In genomic region chr2:224956706-224957105, GRCh38 we compare ENCODE assay signal across 23 cellular contexts.
DNase-seq lines count a peak whose midpoint lies in the region; ATAC-seq, FAIRE-seq and TF ChIP-seq lines count a peak whose summit lies in the region.
"Had no signal": no experiment of that assay in that cellular context is flagged by ENCODE, and none has a peak within 500 bp of the region (broad histone marks: within the 10 kb centered on the region; RNA-seq: fewer than 3 reads in every experiment).

No MANE protein-coding gene starts in this region.

- RAD21 ChIA-PET in GM12878 (lab: Charles Lee; ENCODE audit: unreplicated experiment), result interaction anchor here (0.9 to 1.9 kb wide), 7 partner anchors 10 to 84 kb away, joined by 3 to 8 read pairs (median 5); no protein-coding TSS in a partner anchor

- 77% methylated on average over 3 of the region's 3 CpGs for WGBS in GM12878 (ENCODE audit: insufficient coverage, insufficient replicate concordance, low lambda C conversion rate, missing lambda C conversion rate)
- WGBS in spleen, 5 donors, result 84 to 90% (median 89%) methylated on average over 3 of the region's 3 CpGs

- in situ Hi-C loops in GM12878 (cut with MboI), result no loop called here

- no peak overlapping the region for H3K4me3 Mint-ChIP-seq in activated CD8-positive, alpha-beta memory T cell treated with anti-CD3 and anti-CD28 coated beads, Interleukin-2, amount 10 ng/mL, durations not matched to agents 7 days and 5 days
- H3K4me3 Mint-ChIP-seq: brain, H9, neural progenitor cell had no signal

- no peaks in the 10 kb centered on the region for H3K36me3 ChIP-seq in GM12878 (ENCODE audit: control insufficient read depth in 2 of 2, insufficient read depth in 2 of 2, low read length in 1 of 2)
- H3K36me3 ChIP-seq in spleen, result no peaks in the 10 kb centered on the region
- H3K36me3 ChIP-seq: esophagus muscularis mucosa, neural progenitor cell had no signal

- no peak for DNase-seq in activated CD8-positive, alpha-beta memory T cell treated with anti-CD3 and anti-CD28 coated beads, Interleukin-2, amount 10 ng/mL, durations not matched to agents 7 days and 5 days
- no peak for DNase-seq in activated CD8-positive, alpha-beta memory T cell treated with anti-CD3 and anti-CD28 coated beads, Interleukin-2, amount 50 U/mL, for 48 hours
- peak; percentile 12 for DNase-seq in NCI-H2029 treated with DMSO at 0.1 percent for 48 hours (lab: John Stamatoyannopoulos, UW)
- no peak for DNase-seq in GM12878 (ENCODE audit: low read depth, low spot score)
- DNase-seq in spleen, result no peak
- DNase-seq in SIG-M5 (lab: John Stamatoyannopoulos, UW), result no peak
- DNase-seq in HuH-7.5 (ENCODE audit: low spot score), result no peak
- DNase-seq: activated CD8-positive, alpha-beta memory T cell treated with anti-CD3 and anti-CD28 coated beads for 24 hours; activated effector memory CD4-positive, alpha-beta T cell treated with anti-CD3 and anti-CD28 coated beads, Interleukin-2, amount 50 U/mL, for 16 hours; H9; Karpas-422; mesenchymal stem cell; NCI-H187; NCI-H526; SK-N-SH; stimulated activated CD4-positive, alpha-beta T cell treated with anti-CD3 and anti-CD28 coated beads, Interleukin-15, amount 100 ng/mL, for 24 hours had no signal

- H3K27me3 Mint-ChIP-seq in activated CD8-positive, alpha-beta memory T cell treated with anti-CD3 and anti-CD28 coated beads, Interleukin-2, amount 10 ng/mL, durations not matched to agents 7 days and 5 days, result no peaks in the 10 kb centered on the region
- H3K27me3 Mint-ChIP-seq: brain had no signal

- H3K4me2 ChIP-seq in GM12878 (ENCODE audit: control insufficient read depth, insufficient read depth), result no peak overlapping the region
- H3K4me2 ChIP-seq: neural progenitor cell, SK-N-SH had no signal

- FAIRE-seq in GM12878 (lab: Jason Lieb, UNC), result no peak
- FAIRE-seq: keratinocyte, TTC549 had no signal

- BruUV-seq in GM12878 (replicated peaks; lab: Mats Ljungman, UMichigan), result no TSS peak

- H3K4me3 ChIP-seq in GM12878 (no peak overlapping the region), spleen (no peak overlapping the region)
- H3K4me3 ChIP-seq: esophagus muscularis mucosa, neural progenitor cell had no signal

- SMC1A ChIA-PET in GM12878 (lab: Charles Lee; ENCODE audit: uncharacterized antibody, unreplicated experiment), result interaction anchor here (1.4 to 23.4 kb wide), 7 partner anchors 9 to 56 kb away, joined by 3 to 443 read pairs (median 8); no protein-coding TSS in a partner anchor

- ATAC-seq in activated CD8-positive, alpha-beta memory T cell treated with anti-CD3 and anti-CD28 coated beads, Interleukin-2, amount 10 ng/mL, durations not matched to agents 7 days and 5 days, result no peak
- no peak for ATAC-seq in GM12878
- no peak for ATAC-seq in GM18502 (IDR thresholded peaks at IDR 0.05; ENCODE audit: poor library complexity, unreplicated experiment)
- ATAC-seq: Panc1 had no signal

- H3K9me3 ChIP-seq in GM12878 (replicated peaks; ENCODE audit: control insufficient read depth, insufficient read depth, low read length), result no peaks in the 10 kb centered on the region
- H3K9me3 ChIP-seq in spleen, result no peaks in the 10 kb centered on the region
- H3K9me3 ChIP-seq: esophagus muscularis mucosa, SK-N-SH had no signal

- POLR2A ChIA-PET in GM12878 (lab: Charles Lee), result interaction anchor here (0.6 to 1.9 kb wide), 3 partner anchors 9 to 387 kb away, joined by 3 to 4 read pairs (median 4); no protein-coding TSS in a partner anchor

- no peak overlapping the region for H3K9ac ChIP-seq in GM12878 (ENCODE audit: control insufficient read depth, insufficient read depth, low read length)
- H3K9ac ChIP-seq: neural progenitor cell, SK-N-SH had no signal

- TF ChIP-seq POLR2A in GM12878 (IDR thresholded peaks at IDR 0.05; ENCODE audit: low read depth, low read length) (no peak), spleen (IDR thresholded peaks at IDR 0.05) (no peak)

- no peak for TF ChIP-seq RAD21 in GM12878 (IDR thresholded peaks at IDR 0.05; ENCODE audit: insufficient read depth, low read depth, low read length)

- H3K9me3 Mint-ChIP-seq in activated CD8-positive, alpha-beta memory T cell treated with anti-CD3 and anti-CD28 coated beads, Interleukin-2, amount 10 ng/mL, durations not matched to agents 7 days and 5 days (ENCODE audit: low read depth), result no peaks in the 10 kb centered on the region
- H3K9me3 Mint-ChIP-seq: H9 had no signal

- H3K4me1 ChIP-seq in GM12878 (ENCODE audit: control insufficient read depth, insufficient read depth, low read length), result peaks cover 70% of the 10 kb centered on the region
- peaks cover 45 to 90% (median 60%) of the 10 kb centered on the region in 6 donors for H3K4me1 ChIP-seq in spleen

- H3K27ac ChIP-seq in GM12878 (ENCODE audit: control insufficient read depth, insufficient read depth) (peak overlapping the region; percentile 75; the same call in 1 of the 2 replicates), spleen (peak overlapping the region in 7 of 8 donors; percentile 72 to 90 (median 81))
- H3K27ac ChIP-seq: esophagus muscularis mucosa, neural progenitor cell had no signal

- no peak for TF ChIP-seq CTCF in GM12878 (IDR thresholded peaks at IDR 0.05 in 2 of 3, conservative IDR thresholded peaks at IDR 0.05 in 1 of 3; ENCODE audit: control insufficient read depth in 2 of 3, extremely low read depth in 1 of 3, insufficient read depth in 1 of 3, low read depth in 3 of 3, low read length in 3 of 3)
- no peak for TF ChIP-seq CTCF in spleen (IDR thresholded peaks at IDR 0.05 in 8 of 11, conservative IDR thresholded peaks at IDR 0.05 in 3 of 11)

- CTCF ChIA-PET in activated CD8-positive, alpha-beta memory T cell treated with anti-CD3 and anti-CD28 coated beads, Interleukin-2, amount 10 ng/mL, durations not matched to agents 7 days and 5 days (lab: Charles Lee), result interaction anchor here (0.8 to 2.5 kb wide), 5 partner anchors 9 to 45 kb away, joined by 3 to 5 read pairs (median 4); no protein-coding TSS in a partner anchor
- CTCF ChIA-PET in GM12878 (lab: Yijun Ruan, JAX), result interaction anchor here (0.6 to 2.6 kb wide), 3 partner anchors 10 to 30 kb away, joined by 3 to 10 read pairs (median 5); no protein-coding TSS in a partner anchor

- peaks cover 81% of the 10 kb centered on the region for H3K4me1 Mint-ChIP-seq in activated CD8-positive, alpha-beta memory T cell treated with anti-CD3 and anti-CD28 coated beads, Interleukin-2, amount 10 ng/mL, durations not matched to agents 7 days and 5 days

- H4K20me1 ChIP-seq in GM12878 (ENCODE audit: control insufficient read depth, insufficient read depth), result no peaks in the 10 kb centered on the region

- TF ChIP-seq EP300 in GM12878 (IDR thresholded peaks at IDR 0.05; ENCODE audit: borderline replicate concordance in 1 of 2, control insufficient read depth in 1 of 2, low read depth in 2 of 2, low read length in 2 of 2), result no peak

- H2AFZ ChIP-seq in GM12878 (ENCODE audit: control insufficient read depth, low read depth, low read length), result no peak overlapping the region
- H2AFZ ChIP-seq: neural progenitor cell had no signal

- H3K27me3 ChIP-seq in GM12878 (replicated peaks in 1 of 2; ENCODE audit: control insufficient read depth in 2 of 2, insufficient read depth in 2 of 2, low read length in 1 of 2) (no peaks in the 10 kb centered on the region), spleen (replicated peaks in 1 of 7) (no peaks in the 10 kb centered on the region)
- H3K27me3 ChIP-seq: esophagus muscularis mucosa, neural progenitor cell had no signal

- peaks cover 52% of the 10 kb centered on the region for H3K79me2 ChIP-seq in GM12878 (ENCODE audit: control insufficient read depth, insufficient read depth, low read length)

- peak overlapping the region; percentile 76 for H3K27ac Mint-ChIP-seq in activated CD8-positive, alpha-beta memory T cell treated with anti-CD3 and anti-CD28 coated beads, Interleukin-2, amount 10 ng/mL, durations not matched to agents 7 days and 5 days
- H3K27ac Mint-ChIP-seq: H9, neural progenitor cell had no signal

- intact Hi-C loops in GM12878 (cut with micrococcal nuclease; ENCODE audit: unreplicated experiment) (loop anchor here (1.0 kb wide), 1 partner anchor 18 kb away; no protein-coding TSS in a partner anchor), spleen (cut with DNase I; ENCODE audit: low total_unique reads) (no loop called here)

- peaks cover 21% of the 10 kb centered on the region for H3K36me3 Mint-ChIP-seq in activated CD8-positive, alpha-beta memory T cell treated with anti-CD3 and anti-CD28 coated beads, Interleukin-2, amount 10 ng/mL, durations not matched to agents 7 days and 5 days
- H3K36me3 Mint-ChIP-seq: brain had no signal

TF ChIP-seq in GM12878, 131 proteins besides CTCF, POLR2A, EP300 and RAD21 (continues in another document):
- TF ChIP-seq, protein P1, sequence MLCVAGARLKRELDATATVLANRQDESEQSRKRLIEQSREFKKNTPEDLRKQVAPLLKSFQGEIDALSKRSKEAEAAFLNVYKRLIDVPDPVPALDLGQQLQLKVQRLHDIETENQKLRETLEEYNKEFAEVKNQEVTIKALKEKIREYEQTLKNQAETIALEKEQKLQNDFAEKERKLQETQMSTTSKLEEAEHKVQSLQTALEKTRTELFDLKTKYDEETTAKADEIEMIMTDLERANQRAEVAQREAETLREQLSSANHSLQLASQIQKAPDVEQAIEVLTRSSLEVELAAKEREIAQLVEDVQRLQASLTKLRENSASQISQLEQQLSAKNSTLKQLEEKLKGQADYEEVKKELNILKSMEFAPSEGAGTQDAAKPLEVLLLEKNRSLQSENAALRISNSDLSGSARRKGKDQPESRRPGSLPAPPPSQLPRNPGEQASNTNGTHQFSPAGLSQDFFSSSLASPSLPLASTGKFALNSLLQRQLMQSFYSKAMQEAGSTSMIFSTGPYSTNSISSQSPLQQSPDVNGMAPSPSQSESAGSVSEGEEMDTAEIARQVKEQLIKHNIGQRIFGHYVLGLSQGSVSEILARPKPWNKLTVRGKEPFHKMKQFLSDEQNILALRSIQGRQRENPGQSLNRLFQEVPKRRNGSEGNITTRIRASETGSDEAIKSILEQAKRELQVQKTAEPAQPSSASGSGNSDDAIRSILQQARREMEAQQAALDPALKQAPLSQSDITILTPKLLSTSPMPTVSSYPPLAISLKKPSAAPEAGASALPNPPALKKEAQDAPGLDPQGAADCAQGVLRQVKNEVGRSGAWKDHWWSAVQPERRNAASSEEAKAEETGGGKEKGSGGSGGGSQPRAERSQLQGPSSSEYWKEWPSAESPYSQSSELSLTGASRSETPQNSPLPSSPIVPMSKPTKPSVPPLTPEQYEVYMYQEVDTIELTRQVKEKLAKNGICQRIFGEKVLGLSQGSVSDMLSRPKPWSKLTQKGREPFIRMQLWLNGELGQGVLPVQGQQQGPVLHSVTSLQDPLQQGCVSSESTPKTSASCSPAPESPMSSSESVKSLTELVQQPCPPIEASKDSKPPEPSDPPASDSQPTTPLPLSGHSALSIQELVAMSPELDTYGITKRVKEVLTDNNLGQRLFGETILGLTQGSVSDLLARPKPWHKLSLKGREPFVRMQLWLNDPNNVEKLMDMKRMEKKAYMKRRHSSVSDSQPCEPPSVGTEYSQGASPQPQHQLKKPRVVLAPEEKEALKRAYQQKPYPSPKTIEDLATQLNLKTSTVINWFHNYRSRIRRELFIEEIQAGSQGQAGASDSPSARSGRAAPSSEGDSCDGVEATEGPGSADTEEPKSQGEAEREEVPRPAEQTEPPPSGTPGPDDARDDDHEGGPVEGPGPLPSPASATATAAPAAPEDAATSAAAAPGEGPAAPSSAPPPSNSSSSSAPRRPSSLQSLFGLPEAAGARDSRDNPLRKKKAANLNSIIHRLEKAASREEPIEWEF (IDR thresholded peaks at IDR 0.05; ENCODE audit: insufficient replicate concordance, low read depth, low read length), result no peak
- TF ChIP-seq RBBP5 (conservative IDR thresholded peaks at IDR 0.05), result no peak
